ENCODE assay signal across 1 cellular context in the genomic region with DNA sequence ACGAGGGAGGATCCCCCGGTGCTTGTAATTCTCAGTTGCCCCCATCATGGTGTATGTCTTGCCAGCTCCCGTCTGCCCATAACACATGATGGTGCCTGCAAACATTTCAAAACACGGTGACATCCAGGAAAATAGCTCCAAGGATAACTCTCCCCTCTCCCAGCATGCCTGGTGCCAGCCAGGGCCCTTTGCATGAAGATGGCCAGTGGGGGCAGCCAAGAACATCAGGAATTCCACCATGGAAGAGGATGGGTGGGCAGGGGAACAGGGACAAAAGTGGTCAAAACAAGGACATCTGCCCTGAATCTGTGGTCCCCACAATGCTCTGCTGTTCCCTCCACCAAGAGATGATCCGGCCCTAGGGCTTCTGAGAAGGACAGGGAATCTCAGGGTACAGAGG.
TF ChIP-seq lines count a peak whose summit lies in the region.

No MANE protein-coding gene starts in this region.

TF ChIP-seq in HepG2, 621 proteins besides CTCF, POLR2A, EP300 and RAD21 (continued from another document):
- TF ChIP-seq, protein P1, sequence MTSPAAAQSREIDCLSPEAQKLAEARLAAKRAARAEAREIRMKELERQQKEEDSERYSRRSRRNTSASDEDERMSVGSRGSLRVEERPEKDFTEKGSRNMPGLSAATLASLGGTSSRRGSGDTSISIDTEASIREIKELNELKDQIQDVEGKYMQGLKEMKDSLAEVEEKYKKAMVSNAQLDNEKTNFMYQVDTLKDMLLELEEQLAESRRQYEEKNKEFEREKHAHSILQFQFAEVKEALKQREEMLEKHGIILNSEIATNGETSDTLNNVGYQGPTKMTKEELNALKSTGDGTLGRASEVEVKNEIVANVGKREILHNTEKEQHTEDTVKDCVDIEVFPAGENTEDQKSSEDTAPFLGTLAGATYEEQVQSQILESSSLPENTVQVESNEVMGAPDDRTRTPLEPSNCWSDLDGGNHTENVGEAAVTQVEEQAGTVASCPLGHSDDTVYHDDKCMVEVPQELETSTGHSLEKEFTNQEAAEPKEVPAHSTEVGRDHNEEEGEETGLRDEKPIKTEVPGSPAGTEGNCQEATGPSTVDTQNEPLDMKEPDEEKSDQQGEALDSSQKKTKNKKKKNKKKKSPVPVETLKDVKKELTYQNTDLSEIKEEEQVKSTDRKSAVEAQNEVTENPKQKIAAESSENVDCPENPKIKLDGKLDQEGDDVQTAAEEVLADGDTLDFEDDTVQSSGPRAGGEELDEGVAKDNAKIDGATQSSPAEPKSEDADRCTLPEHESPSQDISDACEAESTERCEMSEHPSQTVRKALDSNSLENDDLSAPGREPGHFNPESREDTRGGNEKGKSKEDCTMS (CRISPR knock-in tag; conservative IDR thresholded peaks at IDR 0.05), result no peak
